ENCODE assay signal across 1 cellular context in the genomic region with DNA sequence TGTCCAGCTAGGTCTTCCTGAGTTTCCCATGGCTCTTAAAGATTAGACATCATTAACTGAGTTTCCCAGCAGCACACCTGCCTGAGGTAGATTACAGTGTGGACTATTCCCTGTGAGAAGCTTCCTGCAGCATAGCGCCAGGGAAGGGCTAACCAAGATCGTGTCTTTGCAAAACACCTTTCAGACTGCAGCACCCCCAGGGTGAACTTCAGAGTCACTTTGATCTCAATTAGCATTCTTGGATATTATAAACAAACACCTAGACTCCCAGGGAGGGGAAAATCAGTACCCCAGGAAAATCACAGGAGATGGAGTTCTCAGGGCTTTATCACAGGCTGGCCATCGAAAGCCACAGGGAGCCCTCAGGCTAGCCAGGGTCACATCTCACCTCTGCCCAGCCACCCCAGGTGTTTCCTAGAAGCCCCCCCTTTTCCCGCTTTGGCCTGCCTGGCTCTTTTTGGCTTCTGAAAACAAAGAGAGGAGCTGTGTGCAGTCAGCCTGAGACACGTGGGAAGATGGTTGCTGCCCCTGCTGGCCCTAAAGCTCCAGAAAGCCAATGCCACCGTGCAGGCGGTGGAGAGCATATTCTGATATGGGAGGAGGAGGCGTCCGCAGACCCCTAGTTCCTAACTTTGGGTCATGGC.
TF ChIP-seq lines count a peak whose summit lies in the region.

No MANE protein-coding gene starts in this region.

TF ChIP-seq in GM23338, 12 proteins besides CTCF, POLR2A, EP300 and RAD21 (continued from another document):
- TF ChIP-seq, protein P1, sequence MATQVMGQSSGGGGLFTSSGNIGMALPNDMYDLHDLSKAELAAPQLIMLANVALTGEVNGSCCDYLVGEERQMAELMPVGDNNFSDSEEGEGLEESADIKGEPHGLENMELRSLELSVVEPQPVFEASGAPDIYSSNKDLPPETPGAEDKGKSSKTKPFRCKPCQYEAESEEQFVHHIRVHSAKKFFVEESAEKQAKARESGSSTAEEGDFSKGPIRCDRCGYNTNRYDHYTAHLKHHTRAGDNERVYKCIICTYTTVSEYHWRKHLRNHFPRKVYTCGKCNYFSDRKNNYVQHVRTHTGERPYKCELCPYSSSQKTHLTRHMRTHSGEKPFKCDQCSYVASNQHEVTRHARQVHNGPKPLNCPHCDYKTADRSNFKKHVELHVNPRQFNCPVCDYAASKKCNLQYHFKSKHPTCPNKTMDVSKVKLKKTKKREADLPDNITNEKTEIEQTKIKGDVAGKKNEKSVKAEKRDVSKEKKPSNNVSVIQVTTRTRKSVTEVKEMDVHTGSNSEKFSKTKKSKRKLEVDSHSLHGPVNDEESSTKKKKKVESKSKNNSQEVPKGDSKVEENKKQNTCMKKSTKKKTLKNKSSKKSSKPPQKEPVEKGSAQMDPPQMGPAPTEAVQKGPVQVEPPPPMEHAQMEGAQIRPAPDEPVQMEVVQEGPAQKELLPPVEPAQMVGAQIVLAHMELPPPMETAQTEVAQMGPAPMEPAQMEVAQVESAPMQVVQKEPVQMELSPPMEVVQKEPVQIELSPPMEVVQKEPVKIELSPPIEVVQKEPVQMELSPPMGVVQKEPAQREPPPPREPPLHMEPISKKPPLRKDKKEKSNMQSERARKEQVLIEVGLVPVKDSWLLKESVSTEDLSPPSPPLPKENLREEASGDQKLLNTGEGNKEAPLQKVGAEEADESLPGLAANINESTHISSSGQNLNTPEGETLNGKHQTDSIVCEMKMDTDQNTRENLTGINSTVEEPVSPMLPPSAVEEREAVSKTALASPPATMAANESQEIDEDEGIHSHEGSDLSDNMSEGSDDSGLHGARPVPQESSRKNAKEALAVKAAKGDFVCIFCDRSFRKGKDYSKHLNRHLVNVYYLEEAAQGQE (IDR thresholded peaks at IDR 0.05; ENCODE audit: unreplicated experiment), result no peak
- no peak for TF ChIP-seq CREB1 (CRISPR knock-in tag; IDR thresholded peaks at IDR 0.05; ENCODE audit: low read depth)
- no peak for TF ChIP-seq EZH2phosphoT487 (IDR thresholded peaks at IDR 0.05; ENCODE audit: unreplicated experiment)
- no peak for TF ChIP-seq ZNF114 (CRISPR knock-in tag; IDR thresholded peaks at IDR 0.05)
- TF ChIP-seq STAT1 (IDR thresholded peaks at IDR 0.05; ENCODE audit: unreplicated experiment), result no peak
